ENCODE assay signal across 19 cellular contexts in the genomic region with DNA sequence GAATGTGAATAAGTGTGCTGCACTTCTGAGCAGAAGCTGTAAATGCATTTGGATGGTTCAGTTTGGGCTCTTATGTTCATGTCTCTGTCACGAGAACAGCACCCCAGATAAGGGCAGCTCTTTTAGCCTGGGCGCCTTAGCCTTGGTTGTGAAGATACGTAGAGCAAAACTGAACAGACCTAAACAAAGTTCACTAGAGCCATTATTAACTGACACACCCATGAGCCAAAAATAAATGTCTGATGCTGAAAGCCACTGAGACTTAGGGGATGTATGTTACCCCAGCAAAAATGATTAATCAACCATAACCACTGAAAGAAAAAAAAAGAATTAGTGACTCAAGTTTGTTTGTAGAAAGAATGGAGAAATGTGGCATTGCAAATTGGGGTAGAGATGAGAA.
DNase-seq lines count a peak whose midpoint lies in the region; ATAC-seq and TF ChIP-seq lines count a peak whose summit lies in the region.
"Had no signal": no experiment of that assay in that cellular context is flagged by ENCODE, and none has a peak within 500 bp of the region (broad histone marks: within the 10 kb centered on the region; RNA-seq: fewer than 3 reads in every experiment).

No MANE protein-coding gene starts in this region.

- H4K8ac ChIP-seq in mesendoderm (ENCODE audit: low read depth, low read length), result no peak overlapping the region

- no peaks in the 10 kb centered on the region for H3K79me2 ChIP-seq in mesendoderm (ENCODE audit: control insufficient read depth, insufficient read depth, low read length)

- no peak for TF ChIP-seq CTCF in activated B cell treated with CpG ODN at 0.5 μM for 24 hours (IDR thresholded peaks at IDR 0.05)

- peaks cover 3% of the 10 kb centered on the region for H3K9me3 Mint-ChIP-seq in activated B cell treated with CpG ODN at 0.5 μM for 24 hours
- H3K9me3 Mint-ChIP-seq in stimulated activated effector memory CD8-positive, alpha-beta T cell treated with anti-CD3 and anti-CD28 coated beads, Interleukin-12 subunit alpha, Interleukin-12 subunit beta, amount 100 ng/mL, for 72 hours, result peaks cover 8% of the 10 kb centered on the region
- peaks cover 5% of the 10 kb centered on the region for H3K9me3 Mint-ChIP-seq in activated CD4-positive, alpha-beta memory T cell treated with anti-CD3 and anti-CD28 coated beads for 36 hours

- CTCF ChIA-PET in activated B cell treated with CpG ODN at 0.5 μM for 24 hours (lab: Charles Lee), result interaction anchor here (0.8 to 1.4 kb wide), 2 partner anchors 10 to 246 kb away, joined by 3 to 4 read pairs; no protein-coding TSS in a partner anchor
- CTCF ChIA-PET in activated CD4-positive, alpha-beta memory T cell treated with anti-CD3 and anti-CD28 coated beads for 36 hours (lab: Charles Lee), result no interaction called here

- no peaks in the 10 kb centered on the region for H3K4me1 ChIP-seq in mesendoderm (ENCODE audit: control insufficient read depth, low read depth, low read length)
- H3K4me1 ChIP-seq: BE2C, HAP-1 had no signal

- H4K5ac ChIP-seq in mesendoderm (ENCODE audit: low read length), result peak overlapping the region; percentile 68

- no peaks in the 10 kb centered on the region for H3K27me3 Mint-ChIP-seq in activated B cell treated with CpG ODN at 0.5 μM for 24 hours
- H3K27me3 Mint-ChIP-seq in activated CD4-positive, alpha-beta memory T cell treated with anti-CD3 and anti-CD28 coated beads for 36 hours, result no peaks in the 10 kb centered on the region

- H3K9ac ChIP-seq in mesendoderm (ENCODE audit: low read length), result no peak overlapping the region
- H3K9ac ChIP-seq: BLaER1 treated with 17β-estradiol and CSF1 and Interleukin-3, amounts not matched to agents 10 nM and 100 nM had no signal

- H3K56ac ChIP-seq in mesendoderm (ENCODE audit: low read length), result no peak overlapping the region

- H3K79me1 ChIP-seq in mesendoderm (ENCODE audit: low read length), result no peaks in the 10 kb centered on the region

- no peak overlapping the region for H2AK5ac ChIP-seq in mesendoderm (ENCODE audit: low read length)

- H2BK120ac ChIP-seq in mesendoderm (ENCODE audit: low read depth, low read length), result no peak overlapping the region

- no peak overlapping the region for H3K4me3 ChIP-seq in mesendoderm (ENCODE audit: low read length)
- H3K4me3 ChIP-seq: BLaER1 treated with 17β-estradiol and CSF1 and Interleukin-3, amounts not matched to agents 10 nM and 100 nM; HAP-1 had no signal

- no peak overlapping the region for H3K4me2 ChIP-seq in mesendoderm (ENCODE audit: low read length)

- no peaks in the 10 kb centered on the region for H3K36me3 Mint-ChIP-seq in activated B cell treated with CpG ODN at 0.5 μM for 24 hours (ENCODE audit: low read depth)
- peaks cover 6% of the 10 kb centered on the region for H3K36me3 Mint-ChIP-seq in stimulated activated effector memory CD8-positive, alpha-beta T cell treated with anti-CD3 and anti-CD28 coated beads, Interleukin-12 subunit alpha, Interleukin-12 subunit beta, amount 100 ng/mL, for 72 hours
- no peaks in the 10 kb centered on the region for H3K36me3 Mint-ChIP-seq in activated CD4-positive, alpha-beta memory T cell treated with anti-CD3 and anti-CD28 coated beads for 36 hours
- H3K36me3 Mint-ChIP-seq: CD14-positive monocyte; CD4-positive, alpha-beta memory T cell had no signal

- H3K4ac ChIP-seq in mesendoderm (ENCODE audit: low read depth, low read length), result no peak overlapping the region

- DNase-seq in LHCN-M2 (ENCODE audit: low read depth), result peak; percentile 11
- DNase-seq in activated B cell treated with CpG ODN at 0.5 μM for 24 hours, result no peak
- no peak for DNase-seq in mesendoderm
- DNase-seq in stimulated activated effector memory CD8-positive, alpha-beta T cell treated with anti-CD3 and anti-CD28 coated beads, Interleukin-12 subunit alpha, Interleukin-12 subunit beta, amount 100 ng/mL, for 72 hours (ENCODE audit: low spot score in 2 of 2), result no peak
- DNase-seq in T-helper 1 cell, result no peak
- DNase-seq in kidney glomerular epithelial cell (lab: John Stamatoyannopoulos, UW), result no peak
- DNase-seq in activated CD4-positive, alpha-beta memory T cell treated with anti-CD3 and anti-CD28 coated beads for 36 hours, result no peak
- DNase-seq: BE2C; Calu3; CD4-positive, alpha-beta memory T cell; COR-L47; DMS53; DND-41; GOT3; HFFc6 had no signal

- H3K18ac ChIP-seq in mesendoderm (ENCODE audit: low read length), result no peak overlapping the region

- peak overlapping the region; percentile 62 for H3K27ac Mint-ChIP-seq in activated B cell treated with CpG ODN at 0.5 μM for 24 hours
- H3K27ac Mint-ChIP-seq in stimulated activated effector memory CD8-positive, alpha-beta T cell treated with anti-CD3 and anti-CD28 coated beads, Interleukin-12 subunit alpha, Interleukin-12 subunit beta, amount 100 ng/mL, for 72 hours, result no peak overlapping the region
- H3K27ac Mint-ChIP-seq in activated CD4-positive, alpha-beta memory T cell treated with anti-CD3 and anti-CD28 coated beads for 36 hours, result no peak overlapping the region
- H3K27ac Mint-ChIP-seq: CD4-positive, alpha-beta memory T cell; HFFc6 had no signal

- no peak overlapping the region for H3K4me3 Mint-ChIP-seq in activated B cell treated with CpG ODN at 0.5 μM for 24 hours
- H3K4me3 Mint-ChIP-seq in stimulated activated effector memory CD8-positive, alpha-beta T cell treated with anti-CD3 and anti-CD28 coated beads, Interleukin-12 subunit alpha, Interleukin-12 subunit beta, amount 100 ng/mL, for 72 hours, result no peak overlapping the region
- no peak overlapping the region for H3K4me3 Mint-ChIP-seq in activated CD4-positive, alpha-beta memory T cell treated with anti-CD3 and anti-CD28 coated beads for 36 hours
- H3K4me3 Mint-ChIP-seq: CD14-positive monocyte; CD4-positive, alpha-beta memory T cell; HFFc6 had no signal

- no CpG with 5 or more reads among the region's 3 CpGs for WGBS in mesendoderm (ENCODE audit: extremely low coverage, insufficient coverage, low lambda C conversion rate)

- ATAC-seq in activated B cell treated with CpG ODN at 0.5 μM for 24 hours (ENCODE audit: low read depth) (no peak), GM19467 (IDR thresholded peaks at IDR 0.05; ENCODE audit: unreplicated experiment) (no peak)
- ATAC-seq in stimulated activated effector memory CD8-positive, alpha-beta T cell treated with anti-CD3 and anti-CD28 coated beads, Interleukin-12 subunit alpha, Interleukin-12 subunit beta, amount 100 ng/mL, for 72 hours, result peak; percentile 43

- POLR2A ChIA-PET in activated B cell treated with CpG ODN at 0.5 μM for 24 hours (lab: Charles Lee), result interaction anchor here (0.8 kb wide), 1 partner anchor 100 kb away, joined by 4 read pairs; no protein-coding TSS in a partner anchor
- POLR2A ChIA-PET in activated CD4-positive, alpha-beta memory T cell treated with anti-CD3 and anti-CD28 coated beads for 36 hours (lab: Charles Lee), result interaction anchor here (0.8 kb wide), 1 partner anchor 200 kb away, joined by 3 read pairs; no protein-coding TSS in a partner anchor

- H3K23ac ChIP-seq in mesendoderm (ENCODE audit: low read length), result no peak overlapping the region

- no peak overlapping the region for H3K27ac ChIP-seq in mesendoderm (ENCODE audit: low read depth, low read length)

- H3K27me3 ChIP-seq in mesendoderm (ENCODE audit: insufficient read depth, low read length, poor library complexity), result no peaks in the 10 kb centered on the region
- H3K27me3 ChIP-seq: BE2C; BLaER1 treated with 17β-estradiol and CSF1 and Interleukin-3, amounts not matched to agents 10 nM and 100 nM had no signal

- no peaks in the 10 kb centered on the region for H3K36me3 ChIP-seq in mesendoderm (ENCODE audit: control insufficient read depth, insufficient read depth, low read length)
- H3K36me3 ChIP-seq: BE2C; BLaER1 treated with 17β-estradiol and CSF1 and Interleukin-3, amounts not matched to agents 10 nM and 100 nM; HAP-1 had no signal

- H2BK15ac ChIP-seq in mesendoderm (replicated peaks; ENCODE audit: low read depth), result no peak overlapping the region

- H2BK5ac ChIP-seq in mesendoderm (ENCODE audit: low read length), result no peak overlapping the region

- intact Hi-C loops in activated B cell treated with CpG ODN at 0.5 μM for 24 hours (cut with micrococcal nuclease), result loop anchor here (5.0 kb wide), 1 partner anchor 42 kb away; no protein-coding TSS in a partner anchor
- intact Hi-C loops in activated CD4-positive, alpha-beta memory T cell treated with anti-CD3 and anti-CD28 coated beads for 36 hours (cut with micrococcal nuclease), result no loop called here

- H3K4me1 Mint-ChIP-seq in activated B cell treated with CpG ODN at 0.5 μM for 24 hours, result peaks cover 42% of the 10 kb centered on the region
- H3K4me1 Mint-ChIP-seq in stimulated activated effector memory CD8-positive, alpha-beta T cell treated with anti-CD3 and anti-CD28 coated beads, Interleukin-12 subunit alpha, Interleukin-12 subunit beta, amount 100 ng/mL, for 72 hours, result peaks cover 6% of the 10 kb centered on the region
- H3K4me1 Mint-ChIP-seq in activated CD4-positive, alpha-beta memory T cell treated with anti-CD3 and anti-CD28 coated beads for 36 hours (ENCODE audit: low read depth), result peaks cover 2% of the 10 kb centered on the region
- H3K4me1 Mint-ChIP-seq: CD4-positive, alpha-beta memory T cell had no signal
